ENCODE assay signal across 17 cellular contexts in genomic region chr7:5638994-5639393, GRCh38. TPM values are rescaled to one million over a fixed set of nuclear protein-coding genes. Genes with fewer than 3 reads are reported as not detected.
A peak's percentile ranks its signal among the peaks of the same experiment; 100 is the strongest.
DNase-seq lines count a peak whose midpoint lies in the region; ATAC-seq and TF ChIP-seq lines count a peak whose summit lies in the region.
"Had no signal": no experiment of that assay in that cellular context is flagged by ENCODE, and none has a peak within 500 bp of the region (broad histone marks: within the 10 kb centered on the region; RNA-seq: fewer than 3 reads in every experiment).

No MANE protein-coding gene starts in this region.

- ATAC-seq in SK-N-SH treated with all-trans-retinoic acid at 6 μM for 48 hours (peak; percentile 5; the same call in 1 of the 3 replicates), HG02588 (IDR thresholded peaks at IDR 0.05; ENCODE audit: unreplicated experiment) (no peak), omental fat pad (ENCODE audit: low FRiP score) (no peak), T-cell (replicated peaks in 1 of 4) (no peak)
- ATAC-seq: activated CD8-positive, alpha-beta T cell treated with anti-CD3 and anti-CD28 coated beads, Interleukin-2, amount 10 ng/mL, durations not matched to agents 7 days and 5 days; left colon had no signal

- H3K4me1 ChIP-seq in osteoblast (ENCODE audit: insufficient read depth, low read length), result peaks cover 37% of the 10 kb centered on the region

- no peaks in the 10 kb centered on the region for H3K9me3 Mint-ChIP-seq in T-cell

- H3K36me3 ChIP-seq in osteoblast (ENCODE audit: insufficient read depth, low read length), result peaks cover 41% of the 10 kb centered on the region
- H3K36me3 ChIP-seq: prostate gland had no signal

- peaks cover 23 to 41% (median 34%) of the 10 kb centered on the region in 3 donors for H3K4me1 Mint-ChIP-seq in T-cell

- no peak for TF ChIP-seq POLR2A in erythroblast (IDR thresholded peaks at IDR 0.05; ENCODE audit: low read length)

- H3K27me3 ChIP-seq in osteoblast (ENCODE audit: insufficient read depth, low read length), result no peaks in the 10 kb centered on the region
- H3K27me3 ChIP-seq: stomach had no signal

- no peak overlapping the region for H3K4me3 ChIP-seq in osteoblast (ENCODE audit: insufficient read depth, low read length)
- H3K4me3 ChIP-seq: PC-9, prostate gland, stomach had no signal

- no peaks in the 10 kb centered on the region for H3K79me2 ChIP-seq in osteoblast (ENCODE audit: insufficient read depth, low read length)

- H3K27ac Mint-ChIP-seq in T-cell, result peak overlapping the region in 1 of 2 donors; percentile 4
- H3K27ac Mint-ChIP-seq: activated CD8-positive, alpha-beta T cell treated with anti-CD3 and anti-CD28 coated beads, Interleukin-2, amount 10 ng/mL, durations not matched to agents 7 days and 5 days had no signal

- H3K27me3 Mint-ChIP-seq in T-cell, result no peaks in the 10 kb centered on the region

- no peaks in the 10 kb centered on the region for H4K20me1 ChIP-seq in osteoblast (ENCODE audit: insufficient read depth, low read length)

- POLR2A ChIA-PET in T-cell (lab: Charles Lee), result interaction anchor here in 1 of 2 donors (0.7 kb wide), 1 partner anchor 39 kb away, joined by 3 read pairs; no protein-coding TSS in a partner anchor

- H3K27ac ChIP-seq in osteoblast (ENCODE audit: low read depth, low read length), result peak overlapping the region; percentile 18
- H3K27ac ChIP-seq: PC-9, prostate gland had no signal

- TF ChIP-seq CTCF in osteoblast (IDR thresholded peaks at IDR 0.05; ENCODE audit: extremely low read depth, low read depth, low read length), result no peak
- TF ChIP-seq CTCF in omental fat pad (IDR thresholded peaks at IDR 0.05), result no peak

- peaks cover 42% of the 10 kb centered on the region for H3K36me3 Mint-ChIP-seq in T-cell

- no peak overlapping the region for H2AFZ ChIP-seq in osteoblast (ENCODE audit: low read length)
- H2AFZ ChIP-seq: PC-9 had no signal

- H3K9me3 ChIP-seq in osteoblast (ENCODE audit: low read depth, low read length), result no peaks in the 10 kb centered on the region
- H3K9me3 ChIP-seq: prostate gland, stomach had no signal

- CTCF ChIA-PET in T-cell (lab: Charles Lee), result interaction anchor here in 1 of 2 donors (0.5 kb wide), 1 partner anchor 106 kb away, joined by 5 read pairs; no protein-coding TSS in a partner anchor

- H3K4me3 Mint-ChIP-seq in T-cell, result no peak overlapping the region
- H3K4me3 Mint-ChIP-seq: activated CD8-positive, alpha-beta T cell treated with anti-CD3 and anti-CD28 coated beads, Interleukin-2, amount 10 ng/mL, durations not matched to agents 7 days and 5 days had no signal

- no peak overlapping the region for H3K4me2 ChIP-seq in osteoblast (ENCODE audit: insufficient read depth, low read length)
- H3K4me2 ChIP-seq: PC-9 had no signal

- peak; percentile 52 for DNase-seq in GM03348 (ENCODE audit: low spot score)
- DNase-seq in erythroblast (lab: John Stamatoyannopoulos, UW), result peak; percentile 12 to 45
- DNase-seq in osteoblast (ENCODE audit: insufficient read length, low spot score, missing footprints), result peak; percentile 44
- DNase-seq in omental fat pad (ENCODE audit: low spot score), result no peak
- no peak for DNase-seq in T-cell
- DNase-seq in AML-193 (lab: John Stamatoyannopoulos, UW), result no peak
- DNase-seq: activated CD8-positive, alpha-beta T cell treated with anti-CD3 and anti-CD28 coated beads, Interleukin-2, amount 10 ng/mL, durations not matched to agents 7 days and 5 days; anterior cingulate cortex; left colon; MM.1S; NCI-H2081; NCI-H526 treated with DMSO at 0.1 percent for 48 hours; stomach had no signal

TF ChIP-seq in SK-N-SH treated with all-trans-retinoic acid at 6 μM for 48 hours, 23 proteins besides CTCF, POLR2A, EP300 and RAD21 (continues in another document):
- no peak for TF ChIP-seq CSRNP3 (CRISPR knock-in tag; IDR thresholded peaks at IDR 0.05)
- no peak for TF ChIP-seq TCF4 (CRISPR knock-in tag; IDR thresholded peaks at IDR 0.05; ENCODE audit: borderline replicate concordance)
- no peak for TF ChIP-seq TOX (CRISPR knock-in tag; IDR thresholded peaks at IDR 0.05; ENCODE audit: borderline replicate concordance)
- TF ChIP-seq ZC3H10 (CRISPR knock-in tag; IDR thresholded peaks at IDR 0.05), result no peak
- no peak for TF ChIP-seq ZNF70 (CRISPR knock-in tag; IDR thresholded peaks at IDR 0.05)
- no peak for TF ChIP-seq SNAI2 (CRISPR knock-in tag; IDR thresholded peaks at IDR 0.05)
- no peak for TF ChIP-seq ZNF8 (CRISPR knock-in tag; IDR thresholded peaks at IDR 0.05)
- TF ChIP-seq BACH2 (CRISPR knock-in tag; IDR thresholded peaks at IDR 0.05; ENCODE audit: borderline replicate concordance), result no peak
- TF ChIP-seq ARNTL (CRISPR knock-in tag; IDR thresholded peaks at IDR 0.05; ENCODE audit: borderline replicate concordance, low read depth), result no peak
- no peak for TF ChIP-seq ZFP30 (CRISPR knock-in tag; IDR thresholded peaks at IDR 0.05)
- peak; percentile 87; the same call in 1 of the 2 replicates for TF ChIP-seq CREB5 (CRISPR knock-in tag; IDR thresholded peaks at IDR 0.05; ENCODE audit: low read depth)
- TF ChIP-seq RARB (CRISPR knock-in tag; IDR thresholded peaks at IDR 0.05), result no peak
- TF ChIP-seq PATZ1 (CRISPR knock-in tag; IDR thresholded peaks at IDR 0.05; ENCODE audit: borderline replicate concordance), result no peak; the same call in 1 of the 2 replicates
- peak; percentile 13; the same call in 1 of the 2 replicates for TF ChIP-seq GLIS3 (CRISPR knock-in tag; IDR thresholded peaks at IDR 0.05)
- no peak for TF ChIP-seq PPARA (CRISPR knock-in tag; IDR thresholded peaks at IDR 0.05; ENCODE audit: borderline replicate concordance)
- no peak for TF ChIP-seq POU6F1 (CRISPR knock-in tag; IDR thresholded peaks at IDR 0.05; ENCODE audit: borderline replicate concordance, low read depth)
- no peak for TF ChIP-seq ZNF565 (CRISPR knock-in tag; conservative IDR thresholded peaks at IDR 0.05; ENCODE audit: low read depth)
- no peak for TF ChIP-seq OSR1 (CRISPR knock-in tag; IDR thresholded peaks at IDR 0.05)

RNA-seq across cellular contexts. Expression of gene FSCN1, which starts 46.4 kb away (rescaled TPM):
- 163 and 182 TPM in 2 replicates for total RNA-seq in osteoblast
- total RNA-seq in omental fat pad, result 10 to 100 TPM; 34.1 to 70.3 (median 39.6) TPM
- total RNA-seq in T-cell, result 1 to 10 TPM; 4.6 to 6.4 (median 5.7) TPM

Comparison
In these comparisons a context has a peak if more than half of its experiments do, and no peak if none do; other contexts are left out.
1. DNase-seq: peak in GM03348 (single experiment), erythroblast (2 of 2) and osteoblast (single experiment); none in omental fat pad (single experiment), T-cell (0 of 34) and AML-193 (0 of 2).
2. RNA of gene FSCN1, which starts 46.4 kb away (total RNA-seq): 163 to 182 TPM in osteoblast and 34.1 to 70.3 TPM in omental fat pad; 4.6 to 6.4 TPM in T-cell; every median in the first group is over 4 times any median in the second.